In the genomic region with DNA sequence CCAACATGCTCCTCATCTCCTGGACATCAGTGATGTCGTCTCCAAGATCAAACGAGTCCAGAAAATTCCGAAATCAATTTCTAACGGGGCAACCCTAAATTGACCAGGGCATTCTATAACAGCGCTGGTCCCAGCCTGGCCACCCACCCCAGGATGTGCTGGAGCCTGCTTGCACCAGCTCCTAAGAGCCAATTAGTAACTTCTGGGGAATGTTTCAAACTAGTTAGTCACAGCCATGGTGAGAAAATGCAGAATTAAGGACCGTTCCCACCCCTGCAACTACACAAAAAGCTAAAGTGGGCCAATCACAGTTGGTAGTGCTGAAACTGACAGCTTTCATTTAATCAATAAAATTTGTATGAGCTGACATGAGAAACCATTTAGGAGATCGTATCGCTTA, we compare ENCODE assay signal across 31 cellular contexts.
DNase-seq lines count a peak whose midpoint lies in the region; ATAC-seq, FAIRE-seq and TF ChIP-seq lines count a peak whose summit lies in the region.
"Had no signal": no experiment of that assay in that cellular context is flagged by ENCODE, and none has a peak within 500 bp of the region (broad histone marks: within the 10 kb centered on the region; RNA-seq: fewer than 3 reads in every experiment).

No MANE protein-coding gene starts in this region.

- H3K4me1 ChIP-seq in endodermal cell (ENCODE audit: control insufficient read depth, insufficient read depth, low read length) (peaks cover 6% of the 10 kb centered on the region), liver (ENCODE audit: control insufficient read depth in 4 of 4, insufficient read depth in 4 of 4, low read length in 3 of 4) (peaks cover 4 to 28% (median 19%) of the 10 kb centered on the region in 4 donors), pancreas (peaks cover 0 to 11% (median 4%) of the 10 kb centered on the region in 3 donors), tibial nerve (peaks cover 0 to 23% (median 0%) of the 10 kb centered on the region in 4 donors)
- H3K4me1 ChIP-seq in CD4-positive, alpha-beta memory T cell (ENCODE audit: insufficient read depth, low read length), result no peaks in the 10 kb centered on the region
- no peaks in the 10 kb centered on the region for H3K4me1 ChIP-seq in effector memory CD4-positive, alpha-beta T cell (ENCODE audit: control insufficient read depth, insufficient read depth, low read length, poor library complexity, severe bottlenecking)
- H3K4me1 ChIP-seq: A549 had no signal

- H3K27me3 ChIP-seq in endodermal cell (ENCODE audit: control insufficient read depth, insufficient read depth, low read length, poor library complexity, severe bottlenecking) (no peaks in the 10 kb centered on the region), liver (ENCODE audit: control insufficient read depth in 4 of 4, insufficient read depth in 4 of 4, low read length in 3 of 4) (no peaks in the 10 kb centered on the region), pancreas (no peaks in the 10 kb centered on the region), tibial nerve (no peaks in the 10 kb centered on the region)
- H3K27me3 ChIP-seq in CD4-positive, alpha-beta memory T cell (ENCODE audit: insufficient read depth, low read length), result no peaks in the 10 kb centered on the region
- no peaks in the 10 kb centered on the region for H3K27me3 ChIP-seq in effector memory CD4-positive, alpha-beta T cell (replicated peaks; ENCODE audit: control insufficient read depth, insufficient read depth, low read length, poor library complexity, severe bottlenecking)
- H3K27me3 ChIP-seq: esophagus muscularis mucosa, MG63, vagina had no signal

- TF ChIP-seq EP300 in tibial nerve (IDR thresholded peaks at IDR 0.05), result no peak

- H3K4me3 ChIP-seq in endodermal cell (ENCODE audit: low read length), result no peak overlapping the region
- H3K4me3 ChIP-seq in liver (ENCODE audit: low read depth in 1 of 3, low read length in 3 of 3), result peak overlapping the region in 1 of 3 donors; percentile 1
- H3K4me3 ChIP-seq in pancreas, result no peak overlapping the region
- no peak overlapping the region for H3K4me3 ChIP-seq in CD4-positive, alpha-beta memory T cell (ENCODE audit: low read length in 2 of 2)
- H3K4me3 ChIP-seq in effector memory CD4-positive, alpha-beta T cell (ENCODE audit: insufficient read depth, low read depth, low read length, poor library complexity, severe bottlenecking), result no peak overlapping the region
- no peak overlapping the region for H3K4me3 ChIP-seq in tibial nerve
- H3K4me3 ChIP-seq: A549, esophagus muscularis mucosa, GM23338, MG63, vagina had no signal

- no peak for TF ChIP-seq CTCF in RWPE1 (conservative IDR thresholded peaks at IDR 0.05; ENCODE audit: low read depth)
- no peak for TF ChIP-seq CTCF in endodermal cell (conservative IDR thresholded peaks at IDR 0.05)
- no peak for TF ChIP-seq CTCF in liver (IDR thresholded peaks at IDR 0.05; ENCODE audit: low read depth, low read length, missing input control)
- no peak for TF ChIP-seq CTCF in pancreas (IDR thresholded peaks at IDR 0.05)
- TF ChIP-seq CTCF in tibial nerve (IDR thresholded peaks at IDR 0.05), result no peak

- no peak for TF ChIP-seq POLR2A in tibial nerve (IDR thresholded peaks at IDR 0.05)

- ATAC-seq in pancreas, result peak in 3 of 4 donors; percentile 14 to 34 (median 27)
- no peak for ATAC-seq in HG02852 (IDR thresholded peaks at IDR 0.05; ENCODE audit: unreplicated experiment)
- ATAC-seq: A549; activated CD4-positive, CD25-positive, alpha-beta regulatory T cell treated with anti-CD3 and anti-CD28 coated beads, Interleukin-2, amount 50 U/mL, for 24 hours; GM23338; stimulated activated naive CD8-positive, alpha-beta T cell treated with anti-CD3 and anti-CD28 coated beads, Interleukin-15, Interleukin-2, amounts not matched to agents 100 U/mL and 50 U/mL, for 24 hours had no signal

- no peak overlapping the region for H3K9ac ChIP-seq in endodermal cell (ENCODE audit: extremely low read depth, low read length, poor library complexity, severe bottlenecking)
- H3K9ac ChIP-seq in liver (ENCODE audit: low read depth in 1 of 2, low read length in 2 of 2), result peak overlapping the region in 1 of 2 donors; percentile 33
- H3K9ac ChIP-seq: SK-N-SH had no signal

- H3K27me3 Mint-ChIP-seq in endodermal cell (ENCODE audit: insufficient read depth), result no peaks in the 10 kb centered on the region
- no peaks in the 10 kb centered on the region for H3K27me3 Mint-ChIP-seq in CD4-positive, alpha-beta memory T cell
- H3K27me3 Mint-ChIP-seq: activated naive CD8-positive, alpha-beta T cell treated with anti-CD3 and anti-CD28 coated beads, Interleukin-2, amount 10 ng/mL, durations not matched to agents 7 days and 5 days; CD4-positive, CD25-positive, alpha-beta regulatory T cell; central memory CD8-positive, alpha-beta T cell had no signal

- WGBS in endodermal cell (ENCODE audit: insufficient coverage in 1 of 2, insufficient read length in 1 of 2), 2 experiments, result 80 to 86% methylated on average over 7 to 8 of the region's 8 CpGs
- 56% methylated on average over 8 of the region's 8 CpGs for WGBS in liver
- WGBS in pancreas, 2 donors, result 54 to 56% methylated on average over 8 of the region's 8 CpGs
- WGBS in tibial nerve, 2 donors, result 44 to 52% methylated on average over 8 of the region's 8 CpGs

- CTCF ChIA-PET in RWPE1 (lab: Yijun Ruan, JAX), result no interaction called here
- CTCF ChIA-PET in CD4-positive, alpha-beta memory T cell (lab: Charles Lee; ENCODE audit: partially characterized antibody), result no interaction called here

- H3K9me3 Mint-ChIP-seq in endodermal cell, result peaks cover 4% of the 10 kb centered on the region
- peaks cover 0 to 2% (median 0%) of the 10 kb centered on the region in 8 donors for H3K9me3 Mint-ChIP-seq in CD4-positive, alpha-beta memory T cell
- H3K9me3 Mint-ChIP-seq: activated naive CD8-positive, alpha-beta T cell treated with anti-CD3 and anti-CD28 coated beads, Interleukin-2, amount 10 ng/mL, durations not matched to agents 7 days and 5 days; central memory CD8-positive, alpha-beta T cell; GM23338 had no signal

- H3K36me3 ChIP-seq in endodermal cell (ENCODE audit: control insufficient read depth, insufficient read depth, low read length) (no peaks in the 10 kb centered on the region), liver (ENCODE audit: control insufficient read depth in 4 of 4, insufficient read depth in 3 of 4, low read depth in 1 of 4, low read length in 3 of 4) (no peaks in the 10 kb centered on the region), pancreas (no peaks in the 10 kb centered on the region), tibial nerve (no peaks in the 10 kb centered on the region)
- H3K36me3 ChIP-seq in CD4-positive, alpha-beta memory T cell (ENCODE audit: insufficient read depth, low read length), result no peaks in the 10 kb centered on the region
- no peaks in the 10 kb centered on the region for H3K36me3 ChIP-seq in effector memory CD4-positive, alpha-beta T cell (ENCODE audit: control insufficient read depth, insufficient read depth, low read length)
- H3K36me3 ChIP-seq: esophagus muscularis mucosa, MG63, vagina had no signal

- DNase-seq in RWPE1 (ENCODE audit: low spot score) (peak; percentile 24), endodermal cell (peak; percentile 67), pancreas (peak in 1 of 6 donors; percentile 14), tibial nerve (ENCODE audit: low spot score in 2 of 2) (no peak)
- no peak for DNase-seq in CD4-positive, alpha-beta memory T cell
- DNase-seq in effector memory CD4-positive, alpha-beta T cell, result no peak
- DNase-seq: activated CD4-positive, alpha-beta T cell treated with anti-CD3 and anti-CD28 coated beads, Interleukin-2, amount 50 U/mL, for 48 hours; activated gamma-delta T cell treated with Interleukin-2 at 50 U/mL for 16 hours; activated naive CD8-positive, alpha-beta T cell treated with anti-CD3 and anti-CD28 coated beads, Interleukin-2, amount 10 ng/mL, durations not matched to agents 7 days and 5 days; activated T-cell treated with anti-CD3 and anti-CD28 coated beads, Interleukin-2, amount 50 U/mL, for 48 hours; aorta; CD4-positive, CD25-positive, alpha-beta regulatory T cell; foreskin fibroblast; KG1; MG63; NCI-H1105; NCI-H187 treated with DMSO at 0.1 percent for 48 hours; NCI-H2171 treated with DMSO at 0.1 percent for 48 hours; NCI-H510A; SK-N-SH; stimulated activated naive CD8-positive, alpha-beta T cell treated with anti-CD3 and anti-CD28 coated beads, Interleukin-15, Interleukin-2, amounts not matched to agents 100 U/mL and 50 U/mL, for 24 hours had no signal

- POLR2A ChIA-PET in RWPE1 (lab: Yijun Ruan, JAX; ENCODE audit: low non-redundant PET), result no interaction called here
- POLR2A ChIA-PET in CD4-positive, alpha-beta memory T cell (lab: Charles Lee; ENCODE audit: partially characterized antibody), result no interaction called here

- H3K9me3 ChIP-seq in endodermal cell (ENCODE audit: control insufficient read depth, low read length) (no peaks in the 10 kb centered on the region), liver (ENCODE audit: control insufficient read depth in 4 of 4, low read length in 3 of 4) (no peaks in the 10 kb centered on the region), pancreas (no peaks in the 10 kb centered on the region), tibial nerve (peaks cover 0 to 4% (median 0%) of the 10 kb centered on the region in 4 donors)
- H3K9me3 ChIP-seq in CD4-positive, alpha-beta memory T cell (ENCODE audit: control insufficient read depth in 1 of 2, low read length in 2 of 2), result no peaks in the 10 kb centered on the region
- no peaks in the 10 kb centered on the region for H3K9me3 ChIP-seq in effector memory CD4-positive, alpha-beta T cell (ENCODE audit: control insufficient read depth, low read length)
- H3K9me3 ChIP-seq: A549, esophagus muscularis mucosa, MG63, SK-N-SH, vagina had no signal

- no peak overlapping the region for H3K4me3 Mint-ChIP-seq in endodermal cell
- no peak overlapping the region for H3K4me3 Mint-ChIP-seq in CD4-positive, alpha-beta memory T cell
- H3K4me3 Mint-ChIP-seq: activated naive CD8-positive, alpha-beta T cell treated with anti-CD3 and anti-CD28 coated beads, Interleukin-2, amount 10 ng/mL, durations not matched to agents 7 days and 5 days; CD4-positive, CD25-positive, alpha-beta regulatory T cell; central memory CD8-positive, alpha-beta T cell; GM23338 had no signal

- FAIRE-seq in pancreas (lab: Jason Lieb, UNC), result no peak
- FAIRE-seq: A549, HTR-8/SVneo, TTC549 had no signal

- H3K27ac ChIP-seq in RWPE1, result no peak overlapping the region
- no peak overlapping the region for H3K27ac ChIP-seq in endodermal cell (ENCODE audit: low read depth, low read length)
- H3K27ac ChIP-seq in liver (ENCODE audit: low read depth in 1 of 2, low read length in 2 of 2), result peak overlapping the region; percentile 60 to 78
- H3K27ac ChIP-seq in pancreas, result no peak overlapping the region
- no peak overlapping the region for H3K27ac ChIP-seq in CD4-positive, alpha-beta memory T cell (ENCODE audit: low read depth, low read length)
- H3K27ac ChIP-seq in effector memory CD4-positive, alpha-beta T cell (ENCODE audit: insufficient read depth, low read length, poor library complexity, severe bottlenecking), result no peak overlapping the region
- H3K27ac ChIP-seq in tibial nerve, result no peak overlapping the region
- H3K27ac ChIP-seq: A549, esophagus muscularis mucosa, vagina had no signal

- intact Hi-C loops in pancreas (cut with DNase I), result no loop called here
- intact Hi-C loops in CD4-positive, alpha-beta memory T cell (cut with micrococcal nuclease), result no loop called here

- peaks cover 15% of the 10 kb centered on the region for H3K4me1 Mint-ChIP-seq in endodermal cell
- no peaks in the 10 kb centered on the region for H3K4me1 Mint-ChIP-seq in CD4-positive, alpha-beta memory T cell
- H3K4me1 Mint-ChIP-seq: activated naive CD8-positive, alpha-beta T cell treated with anti-CD3 and anti-CD28 coated beads, Interleukin-2, amount 10 ng/mL, durations not matched to agents 7 days and 5 days; CD4-positive, CD25-positive, alpha-beta regulatory T cell; central memory CD8-positive, alpha-beta T cell had no signal

- H3K27ac Mint-ChIP-seq in endodermal cell, result no peak overlapping the region
- no peak overlapping the region for H3K27ac Mint-ChIP-seq in CD4-positive, alpha-beta memory T cell
- H3K27ac Mint-ChIP-seq: activated naive CD8-positive, alpha-beta T cell treated with anti-CD3 and anti-CD28 coated beads, Interleukin-2, amount 10 ng/mL, durations not matched to agents 7 days and 5 days; CD4-positive, CD25-positive, alpha-beta regulatory T cell; GM23338 had no signal

- no peaks in the 10 kb centered on the region for H3K36me3 Mint-ChIP-seq in endodermal cell (ENCODE audit: low read depth)
- H3K36me3 Mint-ChIP-seq in CD4-positive, alpha-beta memory T cell, result no peaks in the 10 kb centered on the region
- H3K36me3 Mint-ChIP-seq: activated naive CD8-positive, alpha-beta T cell treated with anti-CD3 and anti-CD28 coated beads, Interleukin-2, amount 10 ng/mL, durations not matched to agents 7 days and 5 days; CD4-positive, CD25-positive, alpha-beta regulatory T cell had no signal

- no peak for TF ChIP-seq RAD21 in liver (IDR thresholded peaks at IDR 0.05)

Comparison
In these comparisons a context has a peak if more than half of its experiments do, and no peak if none do; other contexts are left out.
1. DNase-seq: peak in RWPE1 (single experiment) and endodermal cell (single experiment); none in CD4-positive, alpha-beta memory T cell (0 of 5), effector memory CD4-positive, alpha-beta T cell (0 of 3) and tibial nerve (0 of 2).
2. H3K27ac ChIP-seq: peak in liver (2 of 2); none in RWPE1 (single experiment), endodermal cell (single experiment), pancreas (0 of 4), CD4-positive, alpha-beta memory T cell (single experiment), effector memory CD4-positive, alpha-beta T cell (single experiment) and tibial nerve (0 of 4).